8 cellular contexts compared by ENCODE assay signal in genomic region chr12:75478395-75478794, GRCh38. TPM values are rescaled to one million over a fixed set of nuclear protein-coding genes. Genes with fewer than 3 reads are reported as not detected.
DNase-seq lines count a peak whose midpoint lies in the region; ATAC-seq and TF ChIP-seq lines count a peak whose summit lies in the region.

No MANE protein-coding gene starts in this region.

- peaks cover 10 to 20% of the 10 kb centered on the region in 2 donors for H3K36me3 Mint-ChIP-seq in CD4-positive, alpha-beta memory T cell

- no peak overlapping the region for H3K4me3 ChIP-seq in CD4-positive, alpha-beta memory T cell (ENCODE audit: low read length in 2 of 2)
- H3K4me3 ChIP-seq in left lung (no peak overlapping the region), MG63 (no peak overlapping the region)

- no peaks in the 10 kb centered on the region for H3K27me3 ChIP-seq in CD4-positive, alpha-beta memory T cell (ENCODE audit: insufficient read depth, low read length)
- H3K27me3 ChIP-seq in left lung (no peaks in the 10 kb centered on the region), MG63 (no peaks in the 10 kb centered on the region)

- H3K9me3 ChIP-seq in CD4-positive, alpha-beta memory T cell (ENCODE audit: control insufficient read depth in 1 of 2, low read length in 2 of 2) = no peaks in the 10 kb centered on the region
- no peaks in the 10 kb centered on the region for H3K9me3 ChIP-seq in left lung
- H3K9me3 ChIP-seq in MG63 = no peaks in the 10 kb centered on the region

- intact Hi-C loops in CD4-positive, alpha-beta memory T cell (cut with micrococcal nuclease) = no loop called here
- intact Hi-C loops in left lung (cut with DNase I) = no loop called here

- CTCF ChIA-PET in CD4-positive, alpha-beta memory T cell (lab: Charles Lee; ENCODE audit: partially characterized antibody) = interaction anchor here (0.9 to 11.2 kb wide), 8 partner anchors 10 to 144 kb away, joined by 3 to 158 read pairs (median 10); partner anchors contain the start of genes GLIPR1L1 and GLIPR1L2

- H3K4me1 Mint-ChIP-seq in CD4-positive, alpha-beta memory T cell = peaks cover 46 to 65% (median 52%) of the 10 kb centered on the region in 4 donors

- peaks cover 0 to 2% (median 0%) of the 10 kb centered on the region in 8 donors for H3K9me3 Mint-ChIP-seq in CD4-positive, alpha-beta memory T cell

- peak; percentile 29 for ATAC-seq in GM21717 (IDR thresholded peaks at IDR 0.05; ENCODE audit: unreplicated experiment)
- peak; percentile 44 for ATAC-seq in left lung
- ATAC-seq in GM18873 (IDR thresholded peaks at IDR 0.05; ENCODE audit: low FRiP score, unreplicated experiment) = no peak

- peak overlapping the region; percentile 98 to 100 (median 99) for H3K27ac Mint-ChIP-seq in CD4-positive, alpha-beta memory T cell

- no peaks in the 10 kb centered on the region for H3K36me3 ChIP-seq in CD4-positive, alpha-beta memory T cell (ENCODE audit: insufficient read depth, low read length)
- no peaks in the 10 kb centered on the region for H3K36me3 ChIP-seq in left lung
- peaks cover 15% of the 10 kb centered on the region for H3K36me3 ChIP-seq in MG63

- H3K4me1 ChIP-seq in CD4-positive, alpha-beta memory T cell (ENCODE audit: insufficient read depth, low read length) = peaks cover 59% of the 10 kb centered on the region
- H3K4me1 ChIP-seq in left lung = peaks cover 0 to 48% of the 10 kb centered on the region in 2 donors

- no peak for TF ChIP-seq CTCF in left lung (IDR thresholded peaks at IDR 0.05)

- POLR2A ChIA-PET in CD4-positive, alpha-beta memory T cell (lab: Charles Lee; ENCODE audit: partially characterized antibody) = interaction anchor here (1.1 to 14.1 kb wide), 5 partner anchors 8 to 88 kb away, joined by 3 to 204 read pairs (median 39); partner anchors contain the start of genes GLIPR1L2 and KRR1

- H3K27me3 Mint-ChIP-seq in CD4-positive, alpha-beta memory T cell = peaks cover 0 to 2% of the 10 kb centered on the region in 2 donors

- peak; percentile 75 to 84 (median 77) for DNase-seq in CD4-positive, alpha-beta memory T cell
- DNase-seq in SKM-1 (lab: John Stamatoyannopoulos, UW; ENCODE audit: unreplicated experiment) = peak; percentile 37
- DNase-seq in left lung = no peak
- no peak for DNase-seq in MG63
- no peak for DNase-seq in SK-N-DZ (ENCODE audit: low spot score)
- no peak for DNase-seq in iPS-NIHi11 (ENCODE audit: low spot score)

- H3K4me3 Mint-ChIP-seq in CD4-positive, alpha-beta memory T cell = peak overlapping the region in 7 of 8 donors; percentile 34 to 97 (median 55)

- H3K27ac ChIP-seq in CD4-positive, alpha-beta memory T cell (ENCODE audit: low read depth, low read length) = peak overlapping the region; percentile 72
- peak overlapping the region; percentile 83 to 93 for H3K27ac ChIP-seq in left lung

RNA-seq across cellular contexts. Expression of gene GLIPR1, which starts 2.2 kb away (rescaled TPM):
- total RNA-seq in CD4-positive, alpha-beta memory T cell = 10 to 100 TPM; 96.1 to 99.8 TPM
- 100 to 1,000 TPM; 159 to 222 TPM for polyA plus RNA-seq in CD4-positive, alpha-beta memory T cell
- total RNA-seq in left lung = 10 to 100 TPM; 35.3 to 68.2 TPM
- total RNA-seq in MG63 (2014; rRNA removed; shearing (Covaris generic); ENCODE audit: low replicate concordance) = 99.6 and 103 TPM in 2 replicates
- 0.10 and 0.13 TPM in 2 replicates for polyA plus RNA-seq in SK-N-DZ (2014; cell fraction: cytosol; rRNA removed)
- not detected in 2 replicates for polyA plus RNA-seq in SK-N-DZ (2014; cell fraction: nucleus; rRNA removed)

RNA-seq across cellular contexts. Expression of gene KRR1, which starts 33.0 kb away (rescaled TPM):
- 10 to 100 TPM; 60.7 to 65.0 TPM for total RNA-seq in CD4-positive, alpha-beta memory T cell
- polyA plus RNA-seq in CD4-positive, alpha-beta memory T cell = 10 to 100 TPM; 51.2 to 66.1 TPM
- 10 to 100 TPM; 37.5 to 42.0 TPM for total RNA-seq in left lung
- total RNA-seq in MG63 (2014; rRNA removed; shearing (Covaris generic); ENCODE audit: low replicate concordance) = 30.3 and 40.2 TPM in 2 replicates
- 21.3 and 29.5 TPM in 2 replicates for polyA plus RNA-seq in SK-N-DZ (2014; cell fraction: cytosol; rRNA removed)
- 40.5 and 53.1 TPM in 2 replicates for polyA plus RNA-seq in SK-N-DZ (2014; cell fraction: nucleus; rRNA removed)

Comparison
In these comparisons a context has a peak if more than half of its experiments do, and no peak if none do; other contexts are left out.
1. DNase-seq: peak in CD4-positive, alpha-beta memory T cell (5 of 5) and SKM-1 (single experiment); none in left lung (0 of 2), MG63 (single experiment), SK-N-DZ (single experiment) and iPS-NIHi11 (single experiment).